In the genomic region with DNA sequence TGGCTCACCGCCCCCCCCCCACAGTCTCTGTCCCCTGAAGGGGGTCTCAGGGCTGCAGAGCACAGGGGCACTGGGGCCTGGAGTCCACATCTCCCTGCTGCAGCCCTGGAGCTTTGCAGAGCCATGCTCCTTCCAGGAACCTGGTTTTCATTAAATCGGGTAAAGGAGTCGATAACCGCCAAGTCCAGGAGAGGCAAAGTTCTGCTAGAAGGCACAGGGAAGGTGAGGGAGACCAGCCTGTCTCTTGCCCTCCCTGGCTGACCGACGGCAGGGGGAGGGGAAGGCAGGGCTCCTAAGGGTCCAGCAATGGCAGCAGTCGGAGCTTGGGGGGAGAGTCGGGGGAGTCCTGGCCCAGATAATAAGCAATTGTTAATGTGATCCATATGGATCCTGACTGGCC, we compare ENCODE assay signal across 24 cellular contexts. TPM values are rescaled to one million over a fixed set of nuclear protein-coding genes. Genes with fewer than 3 reads are reported as not detected.
"Had no signal": no experiment of that assay in that cellular context is flagged by ENCODE, and none has a peak within 500 bp of the region (broad histone marks: within the 10 kb centered on the region; RNA-seq: fewer than 3 reads in every experiment).

No MANE protein-coding gene starts in this region.

- H3K27ac ChIP-seq: body of pancreas, colonic mucosa, gastrocnemius medialis, tibial artery, uterus had no signal

- H3K27ac Mint-ChIP-seq: activated naive CD4-positive, alpha-beta T cell treated with anti-CD3 and anti-CD28 coated beads for 36 hours had no signal

- H3K9me3 Mint-ChIP-seq: activated naive CD4-positive, alpha-beta T cell treated with anti-CD3 and anti-CD28 coated beads for 36 hours; activated T-cell treated with anti-CD3 and anti-CD28 coated beads, Interleukin-2, amount 50 U/mL, for 4 hours had no signal

- H3K4me3 ChIP-seq: body of pancreas, colonic mucosa, gastrocnemius medialis, heart left ventricle, tibial artery, uterus had no signal

- H3K36me3 ChIP-seq: colonic mucosa, gastrocnemius medialis, heart left ventricle, tibial artery, uterus had no signal

- ATAC-seq: activated T-cell treated with anti-CD3 and anti-CD28 coated beads, Interleukin-2, amount 50 U/mL, for 4 hours; body of pancreas; gastrocnemius medialis; heart left ventricle; naive thymus-derived CD4-positive, alpha-beta T cell had no signal

- H3K27me3 ChIP-seq: uterus had no signal

- DNase-seq: activated CD4-positive, alpha-beta T cell treated with anti-CD3 and anti-CD28 coated beads for 48 hours; activated CD4-positive, CD25-positive, alpha-beta regulatory T cell; activated CD8-positive, alpha-beta memory T cell treated with anti-CD3 and anti-CD28 coated beads, Interleukin-2, amount 50 U/mL, for 4 hours; activated naive CD4-positive, alpha-beta T cell treated with anti-CD3 and anti-CD28 coated beads for 36 hours; activated T-cell treated with anti-CD3 and anti-CD28 coated beads, Interleukin-2, amount 50 U/mL, for 4 hours; body of pancreas; central memory CD4-positive, alpha-beta T cell; colonic mucosa; gastrocnemius medialis; heart left ventricle; mesenchymal stem cell; naive thymus-derived CD4-positive, alpha-beta T cell; occipital lobe; stimulated activated CD4-positive, alpha-beta T cell treated with anti-CD3 and anti-CD28 coated beads, Interleukin-2, amount 100 ng/mL, for 24 hours; stimulated activated naive CD4-positive, alpha-beta T cell treated with Interleukin-2 at 50 U/mL for 16 hours; T-helper 1 cell; T-helper 9 cell; tibial artery; uterus had no signal

- H3K9me3 ChIP-seq: body of pancreas, colonic mucosa, gastrocnemius medialis, heart left ventricle, tibial artery, uterus had no signal

RNA-seq across cellular contexts. Expression of gene ANKRD33, which starts 42.5 kb away (rescaled TPM):
- total RNA-seq: activated naive CD4-positive, alpha-beta T cell treated with anti-CD3 and anti-CD28 coated beads for 36 hours; activated T-cell treated with anti-CD3 and anti-CD28 coated beads, Interleukin-2, amount 50 U/mL, for 4 hours; body of pancreas; colonic mucosa; gastrocnemius medialis; heart left ventricle; liver; mucosa of gallbladder; naive thymus-derived CD4-positive, alpha-beta T cell; occipital lobe; posterior vena cava; subcutaneous adipose tissue had no signal
- polyA plus RNA-seq: esophagus; heart left ventricle; liver; naive thymus-derived CD4-positive, alpha-beta T cell had no signal
